Comparison of ENCODE assay signal across 11 cellular contexts in genomic region chr19:782195-783043, GRCh38. TPM values are rescaled to one million over a fixed set of nuclear protein-coding genes. Genes with fewer than 3 reads are reported as not detected.
DNase-seq lines count a peak whose midpoint lies in the region; ATAC-seq, FAIRE-seq and TF ChIP-seq lines count a peak whose summit lies in the region.
"Had no signal": no experiment of that assay in that cellular context is flagged by ENCODE, and none has a peak within 500 bp of the region (broad histone marks: within the 10 kb centered on the region; RNA-seq: fewer than 3 reads in every experiment).

No MANE protein-coding gene starts in this region.

- H3K27me3 ChIP-seq in Caco-2 (replicated peaks; ENCODE audit: control insufficient read depth, insufficient read depth, low read length) (no peaks in the 10 kb centered on the region), SJSA1 (replicated peaks) (no peaks in the 10 kb centered on the region), neural progenitor cell (no peaks in the 10 kb centered on the region)

- BruUV-seq in Caco-2 (replicated peaks; lab: Mats Ljungman, UMichigan), result TSS peak; percentile 83

- intact Hi-C loops in Caco-2 (cut with micrococcal nuclease; ENCODE audit: unreplicated experiment), result no loop called here

- peak overlapping the region; percentile 91 for H3K27ac Mint-ChIP-seq in Caco-2 (ENCODE audit: unreplicated experiment)
- H3K27ac Mint-ChIP-seq in neural progenitor cell, result no peak overlapping the region
- H3K27ac Mint-ChIP-seq: CD4-positive, CD25-positive, alpha-beta regulatory T cell; stimulated activated memory B cell treated with anti-CD40 and anti-IgM and Interleukin-4, amounts not matched to agents 10 μg/mL and 1 μg/mL and 100 μg/mL, for 72 hours had no signal

- peak overlapping the region; percentile 62 for H3K4me2 ChIP-seq in neural progenitor cell

- FAIRE-seq in frontal cortex (lab: Jason Lieb, UNC), result no peak

- CTCF ChIA-PET in Caco-2 (lab: Charles Lee), result no interaction called here

- no peaks in the 10 kb centered on the region for H3K27me3 Mint-ChIP-seq in Caco-2 (ENCODE audit: insufficient read depth, unreplicated experiment)
- peaks cover 10% of the 10 kb centered on the region for H3K27me3 Mint-ChIP-seq in neural progenitor cell (ENCODE audit: insufficient read depth, low read depth)
- H3K27me3 Mint-ChIP-seq: CD4-positive, CD25-positive, alpha-beta regulatory T cell had no signal

- DNase-seq in Caco-2 (peak; percentile 83 to 87), SJSA1 (ENCODE audit: low read depth in 1 of 2, low spot score in 2 of 2) (peak; percentile 92 to 99), fibroblast of the aortic adventitia (ENCODE audit: low read depth) (peak; percentile 77), neural progenitor cell (ENCODE audit: low spot score) (peak; percentile 83), COLO668 (lab: John Stamatoyannopoulos, UW; ENCODE audit: unreplicated experiment) (no peak), COR-L47 (lab: John Stamatoyannopoulos, UW) (no peak), frontal cortex (ENCODE audit: low spot score in 2 of 2) (no peak)
- DNase-seq: CD4-positive, CD25-positive, alpha-beta regulatory T cell; NCI-H1930 had no signal

- H3K36me3 Mint-ChIP-seq in Caco-2 (ENCODE audit: insufficient read depth, unreplicated experiment) (peaks cover 67% of the 10 kb centered on the region), neural progenitor cell (no peaks in the 10 kb centered on the region)
- H3K36me3 Mint-ChIP-seq: CD4-positive, CD25-positive, alpha-beta regulatory T cell; stimulated activated memory B cell treated with anti-CD40 and anti-IgM and Interleukin-4, amounts not matched to agents 10 μg/mL and 1 μg/mL and 100 μg/mL, for 72 hours had no signal

- H3F3A ChIP-seq in neural progenitor cell (ENCODE audit: low read depth), result peaks cover 27% of the 10 kb centered on the region

- H3K4me3 ChIP-seq in Caco-2 (ENCODE audit: low read depth, low read length) (peak overlapping the region; percentile 42), SJSA1 (peak overlapping the region; percentile 47), fibroblast of the aortic adventitia (ENCODE audit: low read depth, low read length) (peak overlapping the region; percentile 14), neural progenitor cell (peak overlapping the region; percentile 24)

- H3K9ac ChIP-seq in neural progenitor cell, result no peak overlapping the region

- H3K9me3 Mint-ChIP-seq in Caco-2 (ENCODE audit: unreplicated experiment) (no peaks in the 10 kb centered on the region), neural progenitor cell (no peaks in the 10 kb centered on the region)
- H3K9me3 Mint-ChIP-seq: CD4-positive, CD25-positive, alpha-beta regulatory T cell; stimulated activated memory B cell treated with anti-CD40 and anti-IgM and Interleukin-4, amounts not matched to agents 10 μg/mL and 1 μg/mL and 100 μg/mL, for 72 hours had no signal

- POLR2A ChIA-PET in Caco-2 (lab: Charles Lee), result interaction anchor here (0.6 to 1.5 kb wide), 5 partner anchors 10 to 487 kb away, joined by 3 to 7 read pairs (median 6); partner anchors contain the start of gene CIRBP

- peaks cover 17% of the 10 kb centered on the region for H3K79me2 ChIP-seq in neural progenitor cell (ENCODE audit: low read depth)

- H3K4me1 ChIP-seq in Caco-2 (peaks cover 12% of the 10 kb centered on the region), SJSA1 (replicated peaks) (peaks cover 71% of the 10 kb centered on the region), neural progenitor cell (peaks cover 18% of the 10 kb centered on the region)

- H3K9me3 ChIP-seq in Caco-2, result no peaks in the 10 kb centered on the region
- no peaks in the 10 kb centered on the region for H3K9me3 ChIP-seq in SJSA1 (replicated peaks)
- H3K9me3 ChIP-seq in neural progenitor cell (ENCODE audit: low read depth), result no peaks in the 10 kb centered on the region

- H3K36me3 ChIP-seq in Caco-2 (ENCODE audit: control insufficient read depth, insufficient read depth, low read length) (no peaks in the 10 kb centered on the region), SJSA1 (peaks cover 43% of the 10 kb centered on the region), neural progenitor cell (no peaks in the 10 kb centered on the region)

- peaks cover 6% of the 10 kb centered on the region for H3K4me1 Mint-ChIP-seq in Caco-2 (ENCODE audit: low read depth, unreplicated experiment)
- peaks cover 20% of the 10 kb centered on the region for H3K4me1 Mint-ChIP-seq in neural progenitor cell
- H3K4me1 Mint-ChIP-seq: CD4-positive, CD25-positive, alpha-beta regulatory T cell; stimulated activated memory B cell treated with anti-CD40 and anti-IgM and Interleukin-4, amounts not matched to agents 10 μg/mL and 1 μg/mL and 100 μg/mL, for 72 hours had no signal

- H4K20me1 ChIP-seq in neural progenitor cell (ENCODE audit: low read depth), result no peaks in the 10 kb centered on the region

- H3K27ac ChIP-seq in SJSA1 (peak overlapping the region; percentile 95), neural progenitor cell (peak overlapping the region; percentile 80)

- peak overlapping the region; percentile 94 for H3K4me3 Mint-ChIP-seq in Caco-2 (ENCODE audit: unreplicated experiment)
- H3K4me3 Mint-ChIP-seq in neural progenitor cell, result no peak overlapping the region
- H3K4me3 Mint-ChIP-seq: CD4-positive, CD25-positive, alpha-beta regulatory T cell; stimulated activated memory B cell treated with anti-CD40 and anti-IgM and Interleukin-4, amounts not matched to agents 10 μg/mL and 1 μg/mL and 100 μg/mL, for 72 hours had no signal

- H2AFZ ChIP-seq in neural progenitor cell (replicated peaks), result peak overlapping the region; percentile 90

- TF ChIP-seq CTCF in Caco-2 (IDR thresholded peaks at IDR 0.05; ENCODE audit: insufficient read depth in 1 of 2, low read depth in 1 of 2, low read length in 1 of 2, severe bottlenecking in 1 of 2, unreplicated experiment in 1 of 2), result no peak
- TF ChIP-seq CTCF in fibroblast of the aortic adventitia (IDR thresholded peaks at IDR 0.05; ENCODE audit: insufficient read depth, low read length), result no peak
- no peak for TF ChIP-seq CTCF in neural progenitor cell (IDR thresholded peaks at IDR 0.05)

- no peak for ATAC-seq in HG03354 (IDR thresholded peaks at IDR 0.05; ENCODE audit: poor library complexity, severe bottlenecking, unreplicated experiment)
- ATAC-seq: stimulated activated memory B cell treated with anti-CD40 and anti-IgM and Interleukin-4, amounts not matched to agents 10 μg/mL and 1 μg/mL and 100 μg/mL, for 72 hours had no signal

RNA-seq across cellular contexts. Expression of gene PTBP1, which starts 14.8 kb away (rescaled TPM):
- total RNA-seq in Caco-2 (2022), result 510 and 522 TPM in 2 replicates
- total RNA-seq in SJSA1 (2014; rRNA removed; shearing (Covaris generic)), result 177 and 308 TPM in 2 replicates
- total RNA-seq in fibroblast of the aortic adventitia (ENCODE audit: low replicate concordance), result 30.9 and 121 TPM in 2 replicates
- 237 and 543 TPM in 2 replicates for total RNA-seq in neural progenitor cell (ENCODE audit: low replicate concordance)
- 28.1 TPM for total RNA-seq in frontal cortex

RNA-seq across cellular contexts. Expression of gene MISP, which starts 31.5 kb away (rescaled TPM):
- total RNA-seq in Caco-2 (2022) (27.8 and 36.4 TPM in 2 replicates), fibroblast of the aortic adventitia (ENCODE audit: low replicate concordance) (0.09 TPM in 1 of 2 replicates, not detected in the other), neural progenitor cell (ENCODE audit: low replicate concordance) (not detected in 2 replicates), frontal cortex (0.41 TPM)
- total RNA-seq in SJSA1 (2014; rRNA removed; shearing (Covaris generic)), result 0.11 TPM in 1 of 2 replicates, not detected in the other
- total RNA-seq: CD4-positive, CD25-positive, alpha-beta regulatory T cell had no signal

RNA-seq across cellular contexts. Expression of gene PLPPR3, which starts 39.3 kb away (rescaled TPM):
- 5.1 and 7.1 TPM in 2 replicates for total RNA-seq in Caco-2 (2022)
- total RNA-seq in SJSA1 (2014; rRNA removed; shearing (Covaris generic)), result 1.1 and 2.3 TPM in 2 replicates
- 0.18 and 0.33 TPM in 2 replicates for total RNA-seq in fibroblast of the aortic adventitia (ENCODE audit: low replicate concordance)
- total RNA-seq in neural progenitor cell (ENCODE audit: low replicate concordance), result 15.6 and 91.6 TPM in 2 replicates
- 119 TPM for total RNA-seq in frontal cortex
- total RNA-seq: CD4-positive, CD25-positive, alpha-beta regulatory T cell had no signal

RNA-seq across cellular contexts. Expression of gene AZU1, which starts 45.2 kb away (rescaled TPM):
- total RNA-seq in Caco-2 (2022), result not detected in 2 replicates
- not detected in 2 replicates for total RNA-seq in SJSA1 (2014; rRNA removed; shearing (Covaris generic))
- total RNA-seq in fibroblast of the aortic adventitia (ENCODE audit: low replicate concordance), result not detected in 2 replicates
- total RNA-seq in neural progenitor cell (ENCODE audit: low replicate concordance), result 1.0 and 2.0 TPM in 2 replicates
- total RNA-seq in frontal cortex, result 0.41 TPM

RNA-seq across cellular contexts. Expression of gene PRTN3, which starts 58.4 kb away (rescaled TPM):
- 0.29 TPM in 1 of 2 replicates, not detected in the other for total RNA-seq in Caco-2 (2022)
- not detected in 2 replicates for total RNA-seq in SJSA1 (2014; rRNA removed; shearing (Covaris generic))
- not detected in 2 replicates for total RNA-seq in fibroblast of the aortic adventitia (ENCODE audit: low replicate concordance)
- 0.28 TPM in 1 of 2 replicates, not detected in the other for total RNA-seq in neural progenitor cell (ENCODE audit: low replicate concordance)
- 1.2 TPM for total RNA-seq in frontal cortex
- total RNA-seq: CD4-positive, CD25-positive, alpha-beta regulatory T cell had no signal

Comparison
In these comparisons a context has a peak if more than half of its experiments do, and no peak if none do; other contexts are left out.
1. DNase-seq: peak in Caco-2 (2 of 2), SJSA1 (2 of 2), fibroblast of the aortic adventitia (single experiment) and neural progenitor cell (single experiment); none in COLO668 (single experiment), COR-L47 (single experiment) and frontal cortex (0 of 2).
2. RNA of gene MISP, which starts 31.5 kb away (total RNA-seq): 27.8 to 36.4 TPM in Caco-2; 0.41 TPM in frontal cortex (single experiment), 0.11 TPM in SJSA1, 0.09 TPM in fibroblast of the aortic adventitia and not detected in neural progenitor cell; every median in the first group is over 10 times any median in the second.
3. Peak in every context shown above with its lines, with median percentiles within 50 percentile points of each other: H3K4me3 ChIP-seq.